Comparison of ENCODE assay signal across 1 cellular context in the genomic region with DNA sequence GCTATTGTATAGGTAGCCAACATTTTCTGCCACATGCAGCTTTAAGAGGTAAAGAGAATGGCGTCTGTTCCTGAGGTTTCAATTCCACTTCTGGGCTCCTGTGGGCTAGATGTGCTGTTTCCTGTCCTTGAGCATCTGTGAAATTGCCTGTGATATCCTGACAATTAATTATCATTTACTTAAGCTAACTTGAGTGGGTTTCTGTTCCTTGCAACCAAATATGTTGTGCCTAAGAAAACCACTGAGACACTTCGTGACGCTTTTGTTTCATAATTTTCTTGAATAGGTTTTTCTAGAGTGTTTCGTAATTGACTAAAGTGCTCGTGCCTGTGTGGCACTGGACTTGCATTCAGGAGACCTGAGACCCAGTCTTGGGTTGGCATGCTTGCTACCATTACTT.
TF ChIP-seq lines count a peak whose summit lies in the region.

No MANE protein-coding gene starts in this region.

TF ChIP-seq in GM12878, 131 proteins besides CTCF, POLR2A, EP300 and RAD21 (continued from another document):
- TF ChIP-seq, protein P1, sequence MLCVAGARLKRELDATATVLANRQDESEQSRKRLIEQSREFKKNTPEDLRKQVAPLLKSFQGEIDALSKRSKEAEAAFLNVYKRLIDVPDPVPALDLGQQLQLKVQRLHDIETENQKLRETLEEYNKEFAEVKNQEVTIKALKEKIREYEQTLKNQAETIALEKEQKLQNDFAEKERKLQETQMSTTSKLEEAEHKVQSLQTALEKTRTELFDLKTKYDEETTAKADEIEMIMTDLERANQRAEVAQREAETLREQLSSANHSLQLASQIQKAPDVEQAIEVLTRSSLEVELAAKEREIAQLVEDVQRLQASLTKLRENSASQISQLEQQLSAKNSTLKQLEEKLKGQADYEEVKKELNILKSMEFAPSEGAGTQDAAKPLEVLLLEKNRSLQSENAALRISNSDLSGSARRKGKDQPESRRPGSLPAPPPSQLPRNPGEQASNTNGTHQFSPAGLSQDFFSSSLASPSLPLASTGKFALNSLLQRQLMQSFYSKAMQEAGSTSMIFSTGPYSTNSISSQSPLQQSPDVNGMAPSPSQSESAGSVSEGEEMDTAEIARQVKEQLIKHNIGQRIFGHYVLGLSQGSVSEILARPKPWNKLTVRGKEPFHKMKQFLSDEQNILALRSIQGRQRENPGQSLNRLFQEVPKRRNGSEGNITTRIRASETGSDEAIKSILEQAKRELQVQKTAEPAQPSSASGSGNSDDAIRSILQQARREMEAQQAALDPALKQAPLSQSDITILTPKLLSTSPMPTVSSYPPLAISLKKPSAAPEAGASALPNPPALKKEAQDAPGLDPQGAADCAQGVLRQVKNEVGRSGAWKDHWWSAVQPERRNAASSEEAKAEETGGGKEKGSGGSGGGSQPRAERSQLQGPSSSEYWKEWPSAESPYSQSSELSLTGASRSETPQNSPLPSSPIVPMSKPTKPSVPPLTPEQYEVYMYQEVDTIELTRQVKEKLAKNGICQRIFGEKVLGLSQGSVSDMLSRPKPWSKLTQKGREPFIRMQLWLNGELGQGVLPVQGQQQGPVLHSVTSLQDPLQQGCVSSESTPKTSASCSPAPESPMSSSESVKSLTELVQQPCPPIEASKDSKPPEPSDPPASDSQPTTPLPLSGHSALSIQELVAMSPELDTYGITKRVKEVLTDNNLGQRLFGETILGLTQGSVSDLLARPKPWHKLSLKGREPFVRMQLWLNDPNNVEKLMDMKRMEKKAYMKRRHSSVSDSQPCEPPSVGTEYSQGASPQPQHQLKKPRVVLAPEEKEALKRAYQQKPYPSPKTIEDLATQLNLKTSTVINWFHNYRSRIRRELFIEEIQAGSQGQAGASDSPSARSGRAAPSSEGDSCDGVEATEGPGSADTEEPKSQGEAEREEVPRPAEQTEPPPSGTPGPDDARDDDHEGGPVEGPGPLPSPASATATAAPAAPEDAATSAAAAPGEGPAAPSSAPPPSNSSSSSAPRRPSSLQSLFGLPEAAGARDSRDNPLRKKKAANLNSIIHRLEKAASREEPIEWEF (IDR thresholded peaks at IDR 0.05; ENCODE audit: insufficient replicate concordance, low read depth, low read length): peak; percentile 24
- 0 out of 2 replicates have a peak, but pooled peaks have one; percentile 7 for TF ChIP-seq CBX5 (IDR thresholded peaks at IDR 0.05; ENCODE audit: low read depth)
- TF ChIP-seq SPI1 (IDR thresholded peaks at IDR 0.05; ENCODE audit: borderline replicate concordance, insufficient read depth, low read depth, low read length): peak; percentile 78; the same call in 1 of the 2 replicates
- TF ChIP-seq E2F4 (IDR thresholded peaks at IDR 0.05; ENCODE audit: low read depth, low read length): no peak
- TF ChIP-seq EED (IDR thresholded peaks at IDR 0.05; ENCODE audit: low read depth): peak; percentile 40
- peak; percentile 42; the same call in 1 of the 2 replicates for TF ChIP-seq ZNF687 (IDR thresholded peaks at IDR 0.05)
- peak; percentile 77 to 81 for TF ChIP-seq BHLHE40 (IDR thresholded peaks at IDR 0.05; ENCODE audit: borderline replicate concordance in 1 of 2, low read depth in 2 of 2, low read length in 1 of 2)
- peak; percentile 62; the same call in 1 of the 2 replicates for TF ChIP-seq IKZF1 (conservative IDR thresholded peaks at IDR 0.05)
- no peak for TF ChIP-seq GABPA (IDR thresholded peaks at IDR 0.05; ENCODE audit: low read depth)
- TF ChIP-seq PAX5 (IDR thresholded peaks at IDR 0.05; ENCODE audit: borderline replicate concordance, low read depth, low read length): 0 out of 2 replicates have a peak, but pooled peaks have one; percentile 31
- TF ChIP-seq CREB1 (IDR thresholded peaks at IDR 0.05; ENCODE audit: low read depth): peak; percentile 33; the same call in 1 of the 2 replicates
- TF ChIP-seq SIN3A (IDR thresholded peaks at IDR 0.05; ENCODE audit: low read depth, low read length): no peak
- no peak for TF ChIP-seq ZBTB4 (CRISPR knock-in tag; IDR thresholded peaks at IDR 0.05)
- TF ChIP-seq IKZF2 (IDR thresholded peaks at IDR 0.05): peak; percentile 5 to 26; a peak in 2 of 4 replicates
- TF ChIP-seq ZNF592 (IDR thresholded peaks at IDR 0.05): no peak
- TF ChIP-seq HDAC6 (IDR thresholded peaks at IDR 0.05; ENCODE audit: unreplicated experiment): no peak
- TF ChIP-seq, protein P2, sequence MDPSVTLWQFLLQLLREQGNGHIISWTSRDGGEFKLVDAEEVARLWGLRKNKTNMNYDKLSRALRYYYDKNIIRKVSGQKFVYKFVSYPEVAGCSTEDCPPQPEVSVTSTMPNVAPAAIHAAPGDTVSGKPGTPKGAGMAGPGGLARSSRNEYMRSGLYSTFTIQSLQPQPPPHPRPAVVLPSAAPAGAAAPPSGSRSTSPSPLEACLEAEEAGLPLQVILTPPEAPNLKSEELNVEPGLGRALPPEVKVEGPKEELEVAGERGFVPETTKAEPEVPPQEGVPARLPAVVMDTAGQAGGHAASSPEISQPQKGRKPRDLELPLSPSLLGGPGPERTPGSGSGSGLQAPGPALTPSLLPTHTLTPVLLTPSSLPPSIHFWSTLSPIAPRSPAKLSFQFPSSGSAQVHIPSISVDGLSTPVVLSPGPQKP (IDR thresholded peaks at IDR 0.05; ENCODE audit: low read depth, low read length): no peak
- peak; percentile 83; the same call in 1 of the 2 replicates for TF ChIP-seq RCOR1 (conservative IDR thresholded peaks at IDR 0.05; ENCODE audit: low read depth, low read length)
- TF ChIP-seq SUZ12 (IDR thresholded peaks at IDR 0.05; ENCODE audit: unreplicated experiment): no peak
- TF ChIP-seq MTA2 (IDR thresholded peaks at IDR 0.05; ENCODE audit: low read depth): peak; percentile 75; the same call in 1 of the 2 replicates
TF ChIP-seq in GM12878: peak in this region for 13.
